In genomic region chr6:3356056-3356823, GRCh38 we compare ENCODE assay signal across 8 cellular contexts.
DNase-seq lines count a peak whose midpoint lies in the region; ATAC-seq and TF ChIP-seq lines count a peak whose summit lies in the region.

No MANE protein-coding gene starts in this region.

- H3K4me2 ChIP-seq in Karpas-422 (ENCODE audit: low read depth, low read length, poor library complexity, severe bottlenecking): peak overlapping the region; percentile 71

- peak; percentile 94 for ATAC-seq in GM21825 (IDR thresholded peaks at IDR 0.05; ENCODE audit: unreplicated experiment)
- peak; percentile 82 to 88 (median 85) for ATAC-seq in T-cell (replicated peaks in 1 of 4)

- no peaks in the 10 kb centered on the region for H3K9me3 ChIP-seq in Karpas-422 (ENCODE audit: low read length)

- H3K4me1 ChIP-seq in Karpas-422 (ENCODE audit: low read length): peaks cover 44% of the 10 kb centered on the region

- TF ChIP-seq CTCF in astrocyte of the cerebellum (IDR thresholded peaks at IDR 0.05; ENCODE audit: low read depth, low read length, missing control alignments): no peak

- CTCF ChIA-PET in T-cell (lab: Charles Lee): interaction anchor here in 1 of 2 donors (0.6 kb wide), 1 partner anchor 58 kb away, joined by 4 read pairs; no protein-coding TSS in a partner anchor

- peak; percentile 76 for DNase-seq in EL
- peak; percentile 89 for DNase-seq in Karpas-422
- peak; percentile 48 to 82 (median 60) for DNase-seq in T-cell
- DNase-seq in astrocyte of the cerebellum (ENCODE audit: low read depth): no peak
- peak; percentile 78 for DNase-seq in iPS DF 19.7 (ENCODE audit: low read depth, low spot score)
- no peak for DNase-seq in skeletal muscle cell (ENCODE audit: low read depth)
- DNase-seq in NCI-H1048 (lab: John Stamatoyannopoulos, UW): no peak

- H3K79me2 ChIP-seq in Karpas-422 (ENCODE audit: low read length): no peaks in the 10 kb centered on the region

- peak overlapping the region; percentile 89 to 91 for H3K27ac Mint-ChIP-seq in T-cell

- peak overlapping the region; percentile 54 for H3K9ac ChIP-seq in Karpas-422 (ENCODE audit: low read length)

- peak overlapping the region; percentile 77 to 79 (median 77) for H3K4me3 Mint-ChIP-seq in T-cell

- no peaks in the 10 kb centered on the region for H3K36me3 ChIP-seq in Karpas-422 (ENCODE audit: insufficient read depth, low read length)

- H3K27me3 Mint-ChIP-seq in T-cell: no peaks in the 10 kb centered on the region

- in situ Hi-C loops in astrocyte of the cerebellum (cut with HindIII; ENCODE audit: low sequenced_read_pairs): no loop called here

- H3K9me2 ChIP-seq in Karpas-422 (replicated peaks; ENCODE audit: insufficient read depth, low read length): no peaks in the 10 kb centered on the region

- H3K9me3 Mint-ChIP-seq in T-cell: no peaks in the 10 kb centered on the region

- POLR2A ChIA-PET in T-cell (lab: Charles Lee): interaction anchor here in 1 of 2 donors (0.8 kb wide), 1 partner anchor 15 kb away, joined by 6 read pairs; no protein-coding TSS in a partner anchor

- H3K36me3 Mint-ChIP-seq in T-cell: no peaks in the 10 kb centered on the region

- no peaks in the 10 kb centered on the region for H3K27me3 ChIP-seq in Karpas-422 (ENCODE audit: low read length)

- no peaks in the 10 kb centered on the region for H4K20me1 ChIP-seq in Karpas-422 (ENCODE audit: insufficient read depth, low read depth, low read length)

- peak overlapping the region; percentile 69; the same call in 1 of the 2 replicates for H2AFZ ChIP-seq in Karpas-422 (ENCODE audit: low read length)

- peaks cover 27 to 47% (median 38%) of the 10 kb centered on the region in 3 donors for H3K4me1 Mint-ChIP-seq in T-cell

- H3K27ac ChIP-seq in Karpas-422 (ENCODE audit: low read length): peak overlapping the region; percentile 25; the same call in 1 of the 2 replicates

- H3K4me3 ChIP-seq in Karpas-422 (ENCODE audit: low read length) (peak overlapping the region; percentile 60; the same call in 1 of the 2 replicates), astrocyte of the cerebellum (ENCODE audit: low read depth, low read length) (peak overlapping the region; percentile 31), skeletal muscle cell (ENCODE audit: low read depth, low read length) (peak overlapping the region; percentile 26)

Comparison
In these comparisons a context has a peak if more than half of its experiments do, and no peak if none do; other contexts are left out.
1. DNase-seq: peak in EL (single experiment), Karpas-422 (single experiment), T-cell (34 of 34) and iPS DF 19.7 (single experiment); none in astrocyte of the cerebellum (single experiment), skeletal muscle cell (single experiment) and NCI-H1048 (single experiment).
2. Peak in every context shown above with its lines, with median percentiles within 50 percentile points of each other: H3K4me3 ChIP-seq.